1 cellular context compared by ENCODE assay signal in genomic region chr11:56783448-56784041, GRCh38.
TF ChIP-seq lines count a peak whose summit lies in the region.

No MANE protein-coding gene starts in this region.

TF ChIP-seq in HepG2, 621 proteins besides CTCF, POLR2A, EP300 and RAD21 (continued from another document):
- TF ChIP-seq USF2 (IDR thresholded peaks at IDR 0.05; ENCODE audit: low read depth, low read length) (no peak), USF2 (CRISPR knock-in tag; IDR thresholded peaks at IDR 0.05; ENCODE audit: borderline replicate concordance) (no peak), PHF21A (CRISPR knock-in tag; IDR thresholded peaks at IDR 0.05) (no peak), ZNF879 (CRISPR knock-in tag; IDR thresholded peaks at IDR 0.05) (no peak), SMC3 (IDR thresholded peaks at IDR 0.05; ENCODE audit: low read length) (peak; percentile 30; the same call in 1 of the 2 replicates), ZNF660 (CRISPR knock-in tag; IDR thresholded peaks at IDR 0.05; ENCODE audit: borderline replicate concordance, low read depth) (no peak), SRSF9 (IDR thresholded peaks at IDR 0.05; ENCODE audit: borderline replicate concordance, insufficient read depth, low read depth, low read length, poor library complexity, severe bottlenecking) (no peak), CENPT (CRISPR knock-in tag; IDR thresholded peaks at IDR 0.05; ENCODE audit: low read depth) (no peak), THAP8 (CRISPR knock-in tag; IDR thresholded peaks at IDR 0.05; ENCODE audit: borderline replicate concordance) (no peak), ZNF776 (CRISPR knock-in tag; IDR thresholded peaks at IDR 0.05) (no peak), ZSCAN21 (CRISPR knock-in tag; IDR thresholded peaks at IDR 0.05; ENCODE audit: borderline replicate concordance) (no peak), MIXL1 (CRISPR knock-in tag; IDR thresholded peaks at IDR 0.05) (0 out of 2 replicates have a peak, but pooled peaks have one; percentile 23), MED1 (CRISPR knock-in tag; IDR thresholded peaks at IDR 0.05) (no peak), ZNF530 (CRISPR knock-in tag; IDR thresholded peaks at IDR 0.05; ENCODE audit: low read depth) (no peak)
- TF ChIP-seq, protein P1, sequence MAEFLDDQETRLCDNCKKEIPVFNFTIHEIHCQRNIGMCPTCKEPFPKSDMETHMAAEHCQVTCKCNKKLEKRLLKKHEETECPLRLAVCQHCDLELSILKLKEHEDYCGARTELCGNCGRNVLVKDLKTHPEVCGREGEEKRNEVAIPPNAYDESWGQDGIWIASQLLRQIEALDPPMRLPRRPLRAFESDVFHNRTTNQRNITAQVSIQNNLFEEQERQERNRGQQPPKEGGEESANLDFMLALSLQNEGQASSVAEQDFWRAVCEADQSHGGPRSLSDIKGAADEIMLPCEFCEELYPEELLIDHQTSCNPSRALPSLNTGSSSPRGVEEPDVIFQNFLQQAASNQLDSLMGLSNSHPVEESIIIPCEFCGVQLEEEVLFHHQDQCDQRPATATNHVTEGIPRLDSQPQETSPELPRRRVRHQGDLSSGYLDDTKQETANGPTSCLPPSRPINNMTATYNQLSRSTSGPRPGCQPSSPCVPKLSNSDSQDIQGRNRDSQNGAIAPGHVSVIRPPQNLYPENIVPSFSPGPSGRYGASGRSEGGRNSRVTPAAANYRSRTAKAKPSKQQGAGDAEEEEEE (CRISPR knock-in tag; IDR thresholded peaks at IDR 0.05; ENCODE audit: borderline replicate concordance), result no peak
- TF ChIP-seq, protein P2, sequence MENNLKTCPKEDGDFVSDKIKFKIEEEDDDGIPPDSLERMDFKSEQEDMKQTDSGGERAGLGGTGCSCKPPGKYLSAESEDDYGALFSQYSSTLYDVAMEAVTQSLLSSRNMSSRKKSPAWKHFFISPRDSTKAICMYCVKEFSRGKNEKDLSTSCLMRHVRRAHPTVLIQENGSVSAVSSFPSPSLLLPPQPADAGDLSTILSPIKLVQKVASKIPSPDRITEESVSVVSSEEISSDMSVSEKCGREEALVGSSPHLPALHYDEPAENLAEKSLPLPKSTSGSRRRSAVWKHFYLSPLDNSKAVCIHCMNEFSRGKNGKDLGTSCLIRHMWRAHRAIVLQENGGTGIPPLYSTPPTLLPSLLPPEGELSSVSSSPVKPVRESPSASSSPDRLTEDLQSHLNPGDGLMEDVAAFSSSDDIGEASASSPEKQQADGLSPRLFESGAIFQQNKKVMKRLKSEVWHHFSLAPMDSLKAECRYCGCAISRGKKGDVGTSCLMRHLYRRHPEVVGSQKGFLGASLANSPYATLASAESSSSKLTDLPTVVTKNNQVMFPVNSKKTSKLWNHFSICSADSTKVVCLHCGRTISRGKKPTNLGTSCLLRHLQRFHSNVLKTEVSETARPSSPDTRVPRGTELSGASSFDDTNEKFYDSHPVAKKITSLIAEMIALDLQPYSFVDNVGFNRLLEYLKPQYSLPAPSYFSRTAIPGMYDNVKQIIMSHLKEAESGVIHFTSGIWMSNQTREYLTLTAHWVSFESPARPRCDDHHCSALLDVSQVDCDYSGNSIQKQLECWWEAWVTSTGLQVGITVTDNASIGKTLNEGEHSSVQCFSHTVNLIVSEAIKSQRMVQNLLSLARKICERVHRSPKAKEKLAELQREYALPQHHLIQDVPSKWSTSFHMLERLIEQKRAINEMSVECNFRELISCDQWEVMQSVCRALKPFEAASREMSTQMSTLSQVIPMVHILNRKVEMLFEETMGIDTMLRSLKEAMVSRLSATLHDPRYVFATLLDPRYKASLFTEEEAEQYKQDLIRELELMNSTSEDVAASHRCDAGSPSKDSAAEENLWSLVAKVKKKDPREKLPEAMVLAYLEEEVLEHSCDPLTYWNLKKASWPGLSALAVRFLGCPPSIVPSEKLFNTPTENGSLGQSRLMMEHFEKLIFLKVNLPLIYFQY (CRISPR knock-in tag; IDR thresholded peaks at IDR 0.05; ENCODE audit: borderline replicate concordance), result no peak
